Comparison of ENCODE assay signal across 13 cellular contexts in genomic region chr12:79769860-79770485, GRCh38.
DNase-seq lines count a peak whose midpoint lies in the region; ATAC-seq, FAIRE-seq and TF ChIP-seq lines count a peak whose summit lies in the region.
"Had no signal": no experiment of that assay in that cellular context is flagged by ENCODE, and none has a peak within 500 bp of the region (broad histone marks: within the 10 kb centered on the region; RNA-seq: fewer than 3 reads in every experiment).

No MANE protein-coding gene starts in this region.

- H3K4me3 ChIP-seq in A549 (no peak overlapping the region), right cardiac atrium (ENCODE audit: low read length) (no peak overlapping the region), HAP-1 (no peak overlapping the region)
- H3K4me3 ChIP-seq: BLaER1 had no signal

- WGBS in A549 (ENCODE audit: missing lambda C conversion rate): 91% methylated on average over 2 of the region's 2 CpGs
- 84% methylated on average over 2 of the region's 2 CpGs for WGBS in right cardiac atrium

- no peak for TF ChIP-seq RAD21 in A549 (conservative IDR thresholded peaks at IDR 0.05 in 1 of 2, IDR thresholded peaks at IDR 0.05 in 1 of 2)

- no peak for TF ChIP-seq POLR2A in A549 (IDR thresholded peaks at IDR 0.05; ENCODE audit: low read length)
- no peak for TF ChIP-seq POLR2A in GM12891 (IDR thresholded peaks at IDR 0.05; ENCODE audit: low read depth, low read length)

- H3K9me3 ChIP-seq in A549: no peaks in the 10 kb centered on the region
- no peaks in the 10 kb centered on the region for H3K9me3 ChIP-seq in right cardiac atrium (ENCODE audit: control insufficient read depth, low read length)
- H3K9me3 ChIP-seq in HAP-1: no peaks in the 10 kb centered on the region
- H3K9me3 ChIP-seq: BLaER1, Caco-2 had no signal

- DNase-seq in A549 (ENCODE audit: low read depth in 1 of 2, low spot score in 1 of 2) (no peak), GM12891 (ENCODE audit: insufficient read length, low spot score) (no peak), right cardiac atrium (no peak), HAP-1 (ENCODE audit: low spot score in 2 of 2) (no peak), amygdala (lab: John Stamatoyannopoulos, UW) (no peak)
- no peak for DNase-seq in effector CD8-positive, alpha-beta T cell (lab: John Stamatoyannopoulos, UW)
- DNase-seq: Caco-2; CD8-positive, alpha-beta memory T cell; DND-41; GDM1 had no signal

- TF ChIP-seq CTCF in A549 (IDR thresholded peaks at IDR 0.05): no peak

- POLR2A ChIA-PET in A549 (lab: Yijun Ruan, JAX): no interaction called here

- H3K36me3 ChIP-seq in HAP-1 (replicated peaks): no peaks in the 10 kb centered on the region

- in situ Hi-C loops in HAP-1 (cut with MboI; ENCODE audit: low sequenced_read_pairs): no loop called here

- H3K27ac ChIP-seq in A549 (no peak overlapping the region), right cardiac atrium (ENCODE audit: low read length) (peak overlapping the region; percentile 15)
- H3K27ac ChIP-seq: BLaER1 had no signal

- no peak for TF ChIP-seq EP300 in A549 (IDR thresholded peaks at IDR 0.05)

- ATAC-seq in A549 (no peak), right cardiac atrium (peak; percentile 44 to 61)

- H3K27me3 ChIP-seq in right cardiac atrium (ENCODE audit: control insufficient read depth, insufficient read depth): no peaks in the 10 kb centered on the region
- no peaks in the 10 kb centered on the region for H3K27me3 ChIP-seq in HAP-1 (ENCODE audit: low read depth)
- H3K27me3 ChIP-seq: BLaER1 had no signal

- peaks cover 1% of the 10 kb centered on the region; the same call in 1 of the 3 replicates for H3K4me1 ChIP-seq in A549
- H3K4me1 ChIP-seq in right cardiac atrium (ENCODE audit: control insufficient read depth, insufficient read depth, low read length): no peaks in the 10 kb centered on the region
- peaks cover 7% of the 10 kb centered on the region for H3K4me1 ChIP-seq in HAP-1
- H3K4me1 ChIP-seq: BLaER1 had no signal

- CTCF ChIA-PET in A549 (lab: Yijun Ruan, JAX): interaction anchor here (0.5 to 1.8 kb wide), 3 partner anchors 9 to 350 kb away, joined by 3 to 7 read pairs (median 6); no protein-coding TSS in a partner anchor

- intact Hi-C loops in right cardiac atrium (cut with DNase I): loop anchor here in 1 of 4 donors (10.0 kb wide), 1 partner anchor 415 kb away; no protein-coding TSS in a partner anchor

- FAIRE-seq in A549 (lab: Jason Lieb, UNC) (no peak), GM12891 (lab: Jason Lieb, UNC) (no peak), endometrium (lab: Jason Lieb, UNC) (peak; percentile 29)
- FAIRE-seq: GM19239 had no signal

- H3K4me2 ChIP-seq in A549: no peak overlapping the region
- H3K4me2 ChIP-seq: BLaER1 had no signal

TF ChIP-seq in A549, 52 proteins besides CTCF, POLR2A, EP300 and RAD21:
- TF ChIP-seq MAZ (IDR thresholded peaks at IDR 0.05; ENCODE audit: borderline replicate concordance, low read depth, low read length): no peak
- 0 out of 2 replicates have a peak, but pooled peaks have one; percentile 62 for TF ChIP-seq HOXA7 (CRISPR knock-in tag; IDR thresholded peaks at IDR 0.05)

TF ChIP-seq in GM12891, 5 proteins besides CTCF, POLR2A, EP300 and RAD21:
- no peak for TF ChIP-seq POU2F2 (IDR thresholded peaks at IDR 0.05; ENCODE audit: low read depth, low read length)
- 0 out of 2 replicates have a peak, but pooled peaks have one; percentile 25 for TF ChIP-seq POLR2AphosphoS5 (IDR thresholded peaks at IDR 0.05; ENCODE audit: low read depth, low read length)

Comparison
In these comparisons a context has a peak if more than half of its experiments do, and no peak if none do; other contexts are left out.
1. ATAC-seq: peak in right cardiac atrium (2 of 2); none in A549 (0 of 2).